In genomic region chr4:77797239-77797638, GRCh38 we compare ENCODE assay signal across 14 cellular contexts. TPM values are rescaled to one million over a fixed set of nuclear protein-coding genes. Genes with fewer than 3 reads are reported as not detected.
DNase-seq lines count a peak whose midpoint lies in the region; ATAC-seq, FAIRE-seq and TF ChIP-seq lines count a peak whose summit lies in the region.
"Had no signal": no experiment of that assay in that cellular context is flagged by ENCODE, and none has a peak within 500 bp of the region (broad histone marks: within the 10 kb centered on the region; RNA-seq: fewer than 3 reads in every experiment).

No MANE protein-coding gene starts in this region.

- peaks cover 91% of the 10 kb centered on the region for H3K4me1 Mint-ChIP-seq in CD4-positive, alpha-beta T cell (ENCODE audit: low read depth)
- peaks cover 42% of the 10 kb centered on the region for H3K4me1 Mint-ChIP-seq in chondrocyte (ENCODE audit: low read depth)

- H3K4me3 ChIP-seq in HepG2 (replicated peaks in 1 of 3; ENCODE audit: insufficient read depth in 1 of 3, low read depth in 2 of 3, low read length in 3 of 3) (no peak overlapping the region), SK-N-SH (ENCODE audit: low read depth in 2 of 2, low read length in 1 of 2) (no peak overlapping the region)

- POLR2A ChIA-PET in CD4-positive, alpha-beta T cell (lab: Charles Lee), result no interaction called here
- POLR2A ChIA-PET in HepG2 (lab: Yijun Ruan, JAX) (no interaction called here), SK-N-SH (lab: Yijun Ruan, JAX) (no interaction called here)

- BruUV-seq in HepG2 (replicated peaks; lab: Mats Ljungman, UMichigan), result no TSS peak

- H3K4me2 ChIP-seq in HepG2 (ENCODE audit: low read depth, low read length), result no peak overlapping the region
- H3K4me2 ChIP-seq in SK-N-SH, result no peak overlapping the region

- no peak for ATAC-seq in CD4-positive, alpha-beta T cell (ENCODE audit: poor library complexity)
- ATAC-seq in HepG2 (peak; percentile 63), GM21447 (IDR thresholded peaks at IDR 0.05; ENCODE audit: unreplicated experiment) (no peak)

- no peak for DNase-seq in CD4-positive, alpha-beta T cell
- DNase-seq in M059J (ENCODE audit: low read depth) (peak; percentile 44), chondrocyte (ENCODE audit: low spot score) (no peak), HepG2 (ENCODE audit: low spot score) (peak; percentile 30), COLO668 (lab: John Stamatoyannopoulos, UW; ENCODE audit: unreplicated experiment) (no peak), frontal cortex (ENCODE audit: low spot score in 2 of 2) (no peak), SK-N-SH (no peak)
- DNase-seq: activated CD4-positive, alpha-beta T cell treated with anti-CD3 and anti-CD28 coated beads for 48 hours; activated T-cell treated with anti-CD3 and anti-CD28 coated beads, Interleukin-2, amount 50 U/mL, for 48 hours; aorta; DMS153; NCI-H2029 treated with DMSO at 0.1 percent for 48 hours; NCI-H526 treated with DMSO at 0.1 percent for 48 hours had no signal

- H3K4me1 ChIP-seq in HepG2 (ENCODE audit: insufficient read depth, low read length) (peaks cover 44% of the 10 kb centered on the region), SK-N-SH (ENCODE audit: control insufficient read depth in 1 of 2, insufficient read depth in 2 of 2, low read depth in 1 of 2, low read length in 1 of 2) (peaks cover 0 to 8% of the 10 kb centered on the region in 2 experiments; a peak in 1 of 4 replicates)

- no peak for TF ChIP-seq CTCF in CD4-positive, alpha-beta T cell (IDR thresholded peaks at IDR 0.05)
- TF ChIP-seq CTCF in chondrocyte (IDR thresholded peaks at IDR 0.05) (no peak), HepG2 (CRISPR knock-in tag; IDR thresholded peaks at IDR 0.05) (no peak), SK-N-SH (IDR thresholded peaks at IDR 0.05) (no peak)

- H3K9me3 ChIP-seq in CD4-positive, alpha-beta T cell (ENCODE audit: control insufficient read depth, low read length), result no peaks in the 10 kb centered on the region
- H3K9me3 ChIP-seq in HepG2 (ENCODE audit: low read length) (no peaks in the 10 kb centered on the region), SK-N-SH (no peaks in the 10 kb centered on the region)

- H3K79me2 ChIP-seq in HepG2 (ENCODE audit: insufficient read depth, low read length) (peaks cover 83% of the 10 kb centered on the region), SK-N-SH (ENCODE audit: insufficient read depth) (peaks cover 71% of the 10 kb centered on the region)

- TF ChIP-seq EP300 in HepG2 (IDR thresholded peaks at IDR 0.05; ENCODE audit: low read depth in 2 of 2, low read length in 2 of 2) (no peak), HepG2 (CRISPR knock-in tag; IDR thresholded peaks at IDR 0.05; ENCODE audit: borderline replicate concordance) (no peak), SK-N-SH (IDR thresholded peaks at IDR 0.05; ENCODE audit: borderline replicate concordance in 1 of 2, low read depth in 1 of 2, low read length in 1 of 2) (no peak)

- H3K27ac Mint-ChIP-seq in CD4-positive, alpha-beta T cell, result peak overlapping the region; percentile 38
- peak overlapping the region; percentile 74 for H3K27ac Mint-ChIP-seq in chondrocyte (ENCODE audit: unreplicated experiment)

- in situ Hi-C loops in HepG2 (cut with HindIII; ENCODE audit: extremely low pct_ligation_motif_present, low pct_unique_long_range_greater_than_20kb), result no loop called here

- intact Hi-C loops in CD4-positive, alpha-beta T cell (cut with DNase I, micrococcal nuclease), result no loop called here
- intact Hi-C loops in HepG2 (cut with micrococcal nuclease; ENCODE audit: unreplicated experiment), result no loop called here

- no peaks in the 10 kb centered on the region for H3K9me2 ChIP-seq in SK-N-SH

- FAIRE-seq in HepG2 (lab: Jason Lieb, UNC) (no peak), frontal cortex (lab: Jason Lieb, UNC) (no peak)

- H3K27ac ChIP-seq in CD4-positive, alpha-beta T cell (ENCODE audit: low read depth, low read length), result no peak overlapping the region
- no peak overlapping the region for H3K27ac ChIP-seq in HepG2 (ENCODE audit: extremely low read length, insufficient read depth, low read length)
- no peak overlapping the region for H3K27ac ChIP-seq in SK-N-SH (ENCODE audit: low read depth in 2 of 2, low read length in 1 of 2)

- H3K9me3 Mint-ChIP-seq in CD4-positive, alpha-beta T cell, result peaks cover 6% of the 10 kb centered on the region
- no peaks in the 10 kb centered on the region for H3K9me3 Mint-ChIP-seq in chondrocyte (ENCODE audit: low read depth)

- H3K27me3 Mint-ChIP-seq in CD4-positive, alpha-beta T cell, result no peaks in the 10 kb centered on the region
- no peaks in the 10 kb centered on the region for H3K27me3 Mint-ChIP-seq in chondrocyte (ENCODE audit: low read depth)

- peaks cover 58% of the 10 kb centered on the region for H3K36me3 Mint-ChIP-seq in CD4-positive, alpha-beta T cell (ENCODE audit: low read depth)
- no peaks in the 10 kb centered on the region for H3K36me3 Mint-ChIP-seq in chondrocyte (ENCODE audit: low read depth)

- H2AFZ ChIP-seq in HepG2 (ENCODE audit: low read length) (no peak overlapping the region), SK-N-SH (ENCODE audit: low read depth) (no peak overlapping the region)

- peak overlapping the region; percentile 7 for H3K4me3 Mint-ChIP-seq in CD4-positive, alpha-beta T cell
- H3K4me3 Mint-ChIP-seq in chondrocyte (ENCODE audit: unreplicated experiment), result no peak overlapping the region

- H3K36me3 ChIP-seq in HepG2 (replicated peaks in 1 of 2; ENCODE audit: control insufficient read depth in 1 of 2, insufficient read depth in 2 of 2, low read length in 2 of 2) (no peaks in the 10 kb centered on the region), SK-N-SH (replicated peaks in 1 of 2; ENCODE audit: control insufficient read depth in 1 of 2, insufficient read depth in 2 of 2, low read length in 1 of 2) (no peaks in the 10 kb centered on the region)

- H3F3A ChIP-seq in SK-N-SH (replicated peaks; ENCODE audit: insufficient read depth), result no peaks in the 10 kb centered on the region

- H3K27me3 ChIP-seq in CD4-positive, alpha-beta T cell (ENCODE audit: control insufficient read depth, insufficient read depth, low read length), result no peaks in the 10 kb centered on the region
- H3K27me3 ChIP-seq in HepG2 (ENCODE audit: control insufficient read depth in 1 of 2, insufficient read depth in 2 of 2, low read length in 2 of 2) (no peaks in the 10 kb centered on the region), SK-N-SH (ENCODE audit: insufficient read depth) (no peaks in the 10 kb centered on the region)

- CTCF ChIA-PET in CD4-positive, alpha-beta T cell (lab: Charles Lee), result no interaction called here
- CTCF ChIA-PET in HepG2 (lab: Yijun Ruan, JAX; ENCODE audit: low intra/inter-chr PET ratio, low total read pairs) (no interaction called here), SK-N-SH (lab: Yijun Ruan, JAX) (no interaction called here)

- H3K9ac ChIP-seq in HepG2 (ENCODE audit: insufficient read depth, low read depth, low read length) (no peak overlapping the region), SK-N-SH (no peak overlapping the region)

- TF ChIP-seq RAD21 in HepG2 (CRISPR knock-in tag; IDR thresholded peaks at IDR 0.05) (no peak), SK-N-SH (IDR thresholded peaks at IDR 0.05; ENCODE audit: low read length) (no peak)

- H4K20me1 ChIP-seq in HepG2 (ENCODE audit: insufficient read depth, low read length) (peaks cover 25% of the 10 kb centered on the region), SK-N-SH (ENCODE audit: insufficient read depth) (peaks cover 12% of the 10 kb centered on the region)

- no peak for TF ChIP-seq POLR2A in HepG2 (IDR thresholded peaks at IDR 0.05; ENCODE audit: insufficient read depth in 1 of 2, low read depth in 2 of 2, low read length in 2 of 2)

TF ChIP-seq in HepG2, 621 proteins besides CTCF, POLR2A, EP300 and RAD21 (continues in another document):
- TF ChIP-seq CEBPB (IDR thresholded peaks at IDR 0.05; ENCODE audit: borderline replicate concordance, low read depth, low read length) (0 out of 2 replicates have a peak, but pooled peaks have one; percentile 11), BCL6 (CRISPR knock-in tag; IDR thresholded peaks at IDR 0.05) (no peak), ZNF652 (CRISPR knock-in tag; IDR thresholded peaks at IDR 0.05; ENCODE audit: borderline replicate concordance, low read depth) (no peak)

TF ChIP-seq in SK-N-SH, 30 proteins besides CTCF, POLR2A, EP300 and RAD21 (continues in another document):
- TF ChIP-seq JUND (IDR thresholded peaks at IDR 0.05) (no peak), NFIC (IDR thresholded peaks at IDR 0.05; ENCODE audit: borderline replicate concordance) (no peak)

RNA-seq across cellular contexts. Expression of gene CNOT6L, which starts 21.9 kb away (rescaled TPM):
- 100 to 1,000 TPM; 216 to 234 TPM for total RNA-seq in CD4-positive, alpha-beta T cell
- total RNA-seq in M059J (2014; rRNA removed; shearing (Covaris generic)), result 5.8 and 8.1 TPM in 2 replicates
- 25.0 to 27.1 TPM (median 25.5 TPM) in 3 replicates for total RNA-seq in chondrocyte
- 13.5 and 33.3 TPM in 2 replicates for total RNA-seq in HepG2 (2016; rRNA removed; fragmentation: Illumina TruSeq; extraction: Trizol)
- 58.5 and 71.5 TPM in 2 replicates for total RNA-seq in HepG2 (2016; cell fraction: cytosol; rRNA removed; fragmentation: Illumina TruSeq; extraction: Trizol; ENCODE audit: low read depth)
- 14.5 and 30.1 TPM in 2 replicates for total RNA-seq in HepG2 (2016; cell fraction: insoluble cytoplasmic fraction; rRNA removed; fragmentation: Illumina TruSeq; extraction: Trizol)
- total RNA-seq in HepG2 (2016; cell fraction: membrane; rRNA removed; fragmentation: Illumina TruSeq; extraction: Trizol), result 17.4 and 18.7 TPM in 2 replicates
- total RNA-seq in HepG2 (2016; cell fraction: nucleus; rRNA removed; fragmentation: Illumina TruSeq; extraction: Trizol), result 17.2 and 19.6 TPM in 2 replicates
- polyA plus RNA-seq in HepG2 (2011; rRNA removed), result 7.2 and 7.9 TPM in 2 replicates
- 3.4 and 5.3 TPM in 2 replicates for polyA plus RNA-seq in HepG2 (2011; cell fraction: cytosol; rRNA removed)
- polyA plus RNA-seq in HepG2 (2011; cell fraction: nucleus; rRNA removed), result 6.9 and 8.7 TPM in 2 replicates
- polyA plus RNA-seq in HepG2 (2012), result 12.0 and 14.2 TPM in 2 replicates
- 0.74 and 0.78 TPM in 2 replicates for polyA plus RNA-seq in HepG2 (2016; cell fraction: cytosol; fragmentation: Illumina TruSeq; extraction: Trizol; ENCODE audit: low read depth)
- 17.9 and 19.3 TPM in 2 replicates for polyA plus RNA-seq in HepG2 (2016; cell fraction: insoluble cytoplasmic fraction; fragmentation: Illumina TruSeq; extraction: Trizol; ENCODE audit: low read depth)
- polyA plus RNA-seq in HepG2 (2016; cell fraction: membrane; fragmentation: Illumina TruSeq; extraction: Trizol; ENCODE audit: low read depth), result 4.2 and 4.3 TPM in 2 replicates
- polyA plus RNA-seq in HepG2 (2016; cell fraction: nucleus; fragmentation: Illumina TruSeq; extraction: Trizol; ENCODE audit: insufficient read depth, low read depth), result 12.5 and 14.3 TPM in 2 replicates
- polyA minus RNA-seq in HepG2 (2011; rRNA and poly(A)+ RNA removed; ENCODE audit: low replicate concordance), result 21.7 and 27.8 TPM in 2 replicates
- polyA minus RNA-seq in HepG2 (2011; cell fraction: cytosol; rRNA and poly(A)+ RNA removed), result 27.0 and 36.9 TPM in 2 replicates
- 45.2 and 52.0 TPM in 2 replicates for polyA minus RNA-seq in HepG2 (2011; cell fraction: nucleus; rRNA and poly(A)+ RNA removed)
- 40.4 TPM for total RNA-seq in frontal cortex
- polyA plus RNA-seq in SK-N-SH (2012; rRNA removed), result 2.3 and 2.8 TPM in 2 replicates
- polyA plus RNA-seq in SK-N-SH (2012; cell fraction: cytosol; rRNA removed), result 4.1 and 4.6 TPM in 2 replicates
- 4.3 and 5.5 TPM in 2 replicates for polyA plus RNA-seq in SK-N-SH (2012; cell fraction: nucleus; rRNA removed)

Comparison
In these comparisons a context has a peak if more than half of its experiments do, and no peak if none do; other contexts are left out.
1. DNase-seq: peak in M059J (single experiment) and HepG2 (single experiment); none in CD4-positive, alpha-beta T cell (0 of 10), chondrocyte (single experiment), COLO668 (single experiment), frontal cortex (0 of 2) and SK-N-SH (single experiment).